In genomic region chr2:37425408-37425807, GRCh38 we compare ENCODE assay signal across 19 cellular contexts.
DNase-seq lines count a peak whose midpoint lies in the region; ATAC-seq, FAIRE-seq and TF ChIP-seq lines count a peak whose summit lies in the region.
"Had no signal": no experiment of that assay in that cellular context is flagged by ENCODE, and none has a peak within 500 bp of the region (broad histone marks: within the 10 kb centered on the region; RNA-seq: fewer than 3 reads in every experiment).

No MANE protein-coding gene starts in this region.

- H2BK120ac ChIP-seq in IMR-90 (ENCODE audit: low read depth, low read length) = no peak overlapping the region

- TF ChIP-seq RAD21 in IMR-90 (IDR thresholded peaks at IDR 0.05; ENCODE audit: low read length) = no peak

- H3K4ac ChIP-seq in IMR-90 (ENCODE audit: low read depth, low read length) = no peak overlapping the region

- in situ Hi-C loops in IMR-90 (cut with MboI; ENCODE audit: low sequenced_read_pairs) = no loop called here

- no peak overlapping the region for H3K14ac ChIP-seq in IMR-90 (replicated peaks; ENCODE audit: low read depth, low read length)

- H4K5ac ChIP-seq in IMR-90 (ENCODE audit: low read depth, low read length) = no peak overlapping the region

- CTCF ChIA-PET in IMR-90 (lab: Yijun Ruan, JAX) = interaction anchor here (0.9 kb wide), 1 partner anchor 114 kb away, joined by 3 read pairs; no protein-coding TSS in a partner anchor

- H3K27ac ChIP-seq in IMR-90 (ENCODE audit: insufficient read depth, low read length) (no peak overlapping the region), right cardiac atrium (ENCODE audit: low read length) (no peak overlapping the region)

- POLR2A ChIA-PET in IMR-90 (lab: Charles Lee; ENCODE audit: unreplicated experiment) = no interaction called here

- H3K18ac ChIP-seq in IMR-90 (ENCODE audit: low read depth, low read length) = no peak overlapping the region

- H4K8ac ChIP-seq in IMR-90 (ENCODE audit: low read depth in 2 of 2, low read length in 2 of 2) = no peak overlapping the region

- dilution Hi-C loops in IMR-90 (cut with HindIII; ENCODE audit: low sequenced_read_pairs, unreplicated experiment) = no loop called here

- H2BK5ac ChIP-seq in IMR-90 (ENCODE audit: low read depth, low read length, poor library complexity, severe bottlenecking) = no peak overlapping the region

- H2AK5ac ChIP-seq in IMR-90 (ENCODE audit: low read depth, low read length) = peak overlapping the region; percentile 24; the same call in 1 of the 2 replicates

- H3K9me1 ChIP-seq in IMR-90 (ENCODE audit: insufficient read depth, low read length) = 0 out of 2 replicates have a peak, but pooled peaks cover 4% of the 10 kb centered on the region

- H3K4me3 ChIP-seq in IMR-90 (ENCODE audit: insufficient read depth, low read depth, low read length) = no peak overlapping the region
- no peak overlapping the region for H3K4me3 ChIP-seq in bronchial epithelial cell (ENCODE audit: low read depth, low read length)
- H3K4me3 ChIP-seq in right cardiac atrium (ENCODE audit: low read length) = no peak overlapping the region
- H3K4me3 ChIP-seq: HAP-1 had no signal

- no peaks in the 10 kb centered on the region for H3K36me3 ChIP-seq in IMR-90 (ENCODE audit: control insufficient read depth, insufficient read depth, low read length)
- H3K36me3 ChIP-seq in bronchial epithelial cell (ENCODE audit: control insufficient read depth, insufficient read depth, low read length) = no peaks in the 10 kb centered on the region
- H3K36me3 ChIP-seq: HAP-1 had no signal

- H4K20me1 ChIP-seq in IMR-90 (ENCODE audit: insufficient read depth, low read length) = no peaks in the 10 kb centered on the region

- H2AK9ac ChIP-seq in IMR-90 (replicated peaks; ENCODE audit: low read depth, low read length, poor library complexity) = no peak overlapping the region

- no peak for TF ChIP-seq POLR2A in IMR-90 (IDR thresholded peaks at IDR 0.05; ENCODE audit: low read depth, low read length)

- no peak overlapping the region for H3K9ac ChIP-seq in IMR-90 (ENCODE audit: low read depth, low read length)

- H2BK20ac ChIP-seq in IMR-90 (ENCODE audit: low read depth, low read length) = no peak overlapping the region; the same call in 1 of the 2 replicates

- H3K56ac ChIP-seq in IMR-90 (ENCODE audit: extremely low read depth, insufficient read depth, low read length) = no peak overlapping the region

- H2BK15ac ChIP-seq in IMR-90 (ENCODE audit: low read depth, low read length) = no peak overlapping the region

- H3K4me1 ChIP-seq in IMR-90 (ENCODE audit: control insufficient read depth, insufficient read depth, low read length) (peaks cover 13% of the 10 kb centered on the region), right cardiac atrium (ENCODE audit: control insufficient read depth, insufficient read depth, low read length) (no peaks in the 10 kb centered on the region)
- H3K4me1 ChIP-seq: HAP-1 had no signal

- H4K91ac ChIP-seq in IMR-90 (ENCODE audit: insufficient read depth, low read depth, low read length) = no peak overlapping the region

- no peaks in the 10 kb centered on the region for H3K27me3 ChIP-seq in IMR-90 (ENCODE audit: control insufficient read depth, insufficient read depth, low read length)
- no peaks in the 10 kb centered on the region for H3K27me3 ChIP-seq in bronchial epithelial cell (ENCODE audit: control insufficient read depth, insufficient read depth, low read length)
- no peaks in the 10 kb centered on the region for H3K27me3 ChIP-seq in right cardiac atrium (ENCODE audit: control insufficient read depth, insufficient read depth)

- intact Hi-C loops in IMR-90 (cut with micrococcal nuclease) (no loop called here), left cardiac atrium (cut with DNase I) (loop anchor here in 1 of 2 donors (10.0 kb wide), 1 partner anchor 79 kb away; no protein-coding TSS in a partner anchor), right cardiac atrium (cut with DNase I) (no loop called here)

- H2AFZ ChIP-seq in IMR-90 (replicated peaks; ENCODE audit: low read length, poor library complexity) = no peak overlapping the region

- no peak overlapping the region for H3K4me2 ChIP-seq in IMR-90 (ENCODE audit: low read depth, low read length)

- TF ChIP-seq CTCF in IMR-90 (conservative IDR thresholded peaks at IDR 0.05; ENCODE audit: low read depth, low read length) (no peak), bronchial epithelial cell (IDR thresholded peaks at IDR 0.05; ENCODE audit: insufficient read depth, low read length, severe bottlenecking) (no peak)

- ATAC-seq in IMR-90 (ENCODE audit: low read depth) = no peak
- peak; percentile 73 to 84 for ATAC-seq in left cardiac atrium
- peak; percentile 45 to 49 for ATAC-seq in right cardiac atrium

- H3K9me3 ChIP-seq in IMR-90 (ENCODE audit: control insufficient read depth, insufficient read depth, low read length) (no peaks in the 10 kb centered on the region), right cardiac atrium (ENCODE audit: control insufficient read depth, low read length) (no peaks in the 10 kb centered on the region)
- H3K9me3 ChIP-seq: HAP-1 had no signal

- no peak overlapping the region for H3K23ac ChIP-seq in IMR-90 (ENCODE audit: low read depth, low read length)

- H3K79me1 ChIP-seq in IMR-90 (ENCODE audit: low read depth in 1 of 2, low read length in 2 of 2) = no peaks in the 10 kb centered on the region

- BruUV-seq in IMR-90 (replicated peaks; lab: Mats Ljungman, UMichigan) = no TSS peak

- DNase-seq in IMR-90 = no peak
- peak; percentile 10 for DNase-seq in bronchial epithelial cell (ENCODE audit: low read depth)
- no peak for DNase-seq in left cardiac atrium
- DNase-seq in right cardiac atrium = no peak
- DNase-seq in NCI-H187 (lab: John Stamatoyannopoulos, UW) = no peak
- DNase-seq in putamen (ENCODE audit: low spot score) = no peak
- DNase-seq in NCI-H774 (lab: John Stamatoyannopoulos, UW) = no peak
- DNase-seq: C1 segment of cervical spinal cord; Calu3; CD4-positive, alpha-beta memory T cell; COR-L47; DMS53; DND-41; GOT3; HFFc6 had no signal

- no peak for FAIRE-seq in bronchial epithelial cell (lab: Jason Lieb, UNC)
- FAIRE-seq: G401.6, GM12892, H54 had no signal

- 84% methylated on average over 2 of the region's 3 CpGs; no CpG with 5 or more reads in 1 of the 2 experiments for WGBS in IMR-90 (ENCODE audit: extremely low coverage in 2 of 2, insufficient read length in 1 of 2), 2 experiments
- WGBS in right cardiac atrium = 62% methylated on average over 3 of the region's 3 CpGs

TF ChIP-seq in IMR-90, 13 proteins besides CTCF, POLR2A, EP300 and RAD21:
- TF ChIP-seq RCOR1 (IDR thresholded peaks at IDR 0.05; ENCODE audit: insufficient replicate concordance, low read length) (no peak), CHD1 (IDR thresholded peaks at IDR 0.05; ENCODE audit: low read depth, low read length) (no peak), FOS (IDR thresholded peaks at IDR 0.05; ENCODE audit: low read depth, low read length) (no peak), BHLHE40 (IDR thresholded peaks at IDR 0.05; ENCODE audit: low read depth, low read length) (no peak), MXI1 (IDR thresholded peaks at IDR 0.05; ENCODE audit: borderline replicate concordance, low read depth, low read length) (no peak), SMC3 (IDR thresholded peaks at IDR 0.05; ENCODE audit: low read depth, low read length) (no peak), MAFK (IDR thresholded peaks at IDR 0.05; ENCODE audit: low read depth, low read length) (no peak), USF2 (IDR thresholded peaks at IDR 0.05; ENCODE audit: low read depth, low read length) (no peak), CEBPB (IDR thresholded peaks at IDR 0.05; ENCODE audit: low read depth, low read length) (no peak), NFE2L2 (IDR thresholded peaks at IDR 0.05; ENCODE audit: low read depth, low read length) (no peak), RFX5 (IDR thresholded peaks at IDR 0.05; ENCODE audit: low read depth, low read length) (no peak), ELK1 (IDR thresholded peaks at IDR 0.05; ENCODE audit: borderline replicate concordance, low read depth, low read length) (no peak)
